ENCODE assay signal across 22 cellular contexts in the genomic region with DNA sequence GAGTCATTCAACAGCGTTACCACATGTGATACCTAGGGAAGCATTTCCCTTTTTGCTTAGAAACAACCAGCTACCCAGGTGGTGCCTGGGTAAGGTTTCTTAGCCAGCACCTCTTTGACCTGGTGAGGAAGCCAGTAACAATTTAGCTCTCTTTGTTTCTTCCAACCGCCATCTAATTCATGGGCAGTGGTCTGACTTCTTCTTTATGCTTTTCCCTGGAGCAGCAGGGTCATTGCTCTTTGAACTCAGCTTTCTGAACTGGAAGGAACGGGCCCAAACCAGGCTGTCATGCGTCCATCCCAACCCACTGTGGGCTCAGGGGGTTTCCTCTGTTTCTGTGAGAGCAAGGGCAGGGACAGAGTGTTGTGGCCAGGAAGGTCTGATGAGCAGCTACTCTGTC.
"Had no signal": no experiment of that assay in that cellular context is flagged by ENCODE, and none has a peak within 500 bp of the region (broad histone marks: within the 10 kb centered on the region; RNA-seq: fewer than 3 reads in every experiment).

No MANE protein-coding gene starts in this region.

- H3K4me1 ChIP-seq: gastrocnemius medialis, psoas muscle, spleen, upper lobe of left lung had no signal

- DNase-seq: cortex of kidney; effector CD4-positive, alpha-beta T cell; endodermal cell; foreskin fibroblast; gastrocnemius medialis; head of caudate nucleus; naive thymus-derived CD4-positive, alpha-beta T cell; psoas muscle; right cardiac atrium; spleen; stimulated activated CD4-positive, alpha-beta T cell treated with anti-CD3 and anti-CD28 coated beads, Interleukin-4, amount 100 ng/mL, for 4 hours; upper lobe of left lung had no signal

- H3K4me3 ChIP-seq: gastrocnemius medialis, lung, psoas muscle, skin epidermis, spleen, thoracic aorta, tibial nerve, upper lobe of left lung had no signal

- H3K27ac ChIP-seq: epithelial cell of prostate, gastrocnemius medialis, psoas muscle, spleen, thoracic aorta, tibial nerve, upper lobe of left lung had no signal

- H3K36me3 ChIP-seq: gastrocnemius medialis, spleen, thoracic aorta, tibial nerve, upper lobe of left lung had no signal

- H3K27me3 ChIP-seq: gastrocnemius medialis, spleen, tibial nerve, upper lobe of left lung had no signal

- FAIRE-seq: keratinocyte, urothelium cell line had no signal

- H3K9me3 ChIP-seq: gastrocnemius medialis, psoas muscle, spleen, thoracic aorta, tibial nerve, upper lobe of left lung had no signal

- ATAC-seq: esophagus mucosa; gastrocnemius medialis; left lobe of liver; naive thymus-derived CD4-positive, alpha-beta T cell; psoas muscle; right cardiac atrium; stimulated activated memory B cell treated with anti-CD40 and anti-IgM and Interleukin-4, amounts not matched to agents 10 μg/mL and 1 μg/mL and 100 μg/mL, for 72 hours had no signal
